In the genomic region with DNA sequence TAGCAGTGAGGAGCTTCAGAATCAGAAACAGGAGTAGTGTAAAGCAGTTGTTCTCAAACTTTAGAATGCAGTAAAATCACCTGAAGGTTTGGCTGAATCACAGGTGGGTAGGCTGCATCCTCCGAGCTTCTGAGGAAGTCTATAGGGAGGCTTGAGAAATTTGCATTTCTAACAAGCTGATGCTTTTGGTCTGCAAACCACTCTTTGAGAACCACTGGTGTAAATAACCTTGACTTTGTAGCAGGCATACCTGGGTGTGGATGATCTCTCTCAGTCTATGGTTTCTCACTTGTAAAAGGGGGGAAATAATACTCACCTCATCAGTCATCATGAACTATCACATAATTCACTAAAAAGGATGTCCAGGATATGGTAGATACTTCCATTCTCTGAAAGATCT, we compare ENCODE assay signal across 23 cellular contexts.
DNase-seq lines count a peak whose midpoint lies in the region; ATAC-seq and TF ChIP-seq lines count a peak whose summit lies in the region.
"Had no signal": no experiment of that assay in that cellular context is flagged by ENCODE, and none has a peak within 500 bp of the region (broad histone marks: within the 10 kb centered on the region; RNA-seq: fewer than 3 reads in every experiment).

No MANE protein-coding gene starts in this region.

- no peaks in the 10 kb centered on the region for H3K4me1 ChIP-seq in Peyer's patch
- H3K4me1 ChIP-seq: parathyroid adenoma, right lobe of liver, SJSA1 had no signal

- peak; percentile 4 for DNase-seq in GM10266 (ENCODE audit: extremely low spot score)
- DNase-seq in HuH-7 (ENCODE audit: low spot score), result no peak
- no peak for DNase-seq in Peyer's patch
- no peak for DNase-seq in effector CD4-positive, alpha-beta T cell
- no peak for DNase-seq in NCI-H446 treated with DMSO at 0.1 percent for 48 hours (lab: John Stamatoyannopoulos, UW)
- DNase-seq: activated CD4-positive, alpha-beta T cell treated with anti-CD3 and anti-CD28 coated beads, Interleukin-2, amount 50 U/mL, for 4 hours; activated naive CD4-positive, alpha-beta T cell; activated T-cell treated with anti-CD3 and anti-CD28 coated beads for 4 hours; cortex of kidney; DND-41; H9; NCI-H1105 treated with DMSO at 0.1 percent for 48 hours; NCI-H524; right lobe of liver; T-helper 2 cell had no signal

- H3K27ac ChIP-seq in Peyer's patch, result no peak overlapping the region
- H3K27ac ChIP-seq: BLaER1 treated with 17β-estradiol and CSF1 and Interleukin-3, amounts not matched to agents 10 nM and 100 nM; parathyroid adenoma; right lobe of liver; SJSA1; VCaP had no signal

- H3K27me3 ChIP-seq in Peyer's patch, result no peaks in the 10 kb centered on the region
- H3K27me3 ChIP-seq: BLaER1 treated with 17β-estradiol and CSF1 and Interleukin-3, amounts not matched to agents 10 nM and 100 nM; right lobe of liver; SJSA1 had no signal

- no peak overlapping the region for H3K4me3 ChIP-seq in Peyer's patch
- H3K4me3 ChIP-seq: BLaER1 treated with 17β-estradiol and CSF1 and Interleukin-3, amounts not matched to agents 10 nM and 100 nM; lung; right lobe of liver; SJSA1 had no signal

- no peaks in the 10 kb centered on the region for H3K9me3 ChIP-seq in Peyer's patch
- H3K9me3 ChIP-seq: right lobe of liver, SJSA1 had no signal

- H3K36me3 ChIP-seq in Peyer's patch, result no peaks in the 10 kb centered on the region
- H3K36me3 ChIP-seq: BLaER1 treated with 17β-estradiol and CSF1 and Interleukin-3, amounts not matched to agents 10 nM and 100 nM; right lobe of liver; SJSA1 had no signal

- ATAC-seq in GM18858 (IDR thresholded peaks at IDR 0.05; ENCODE audit: unreplicated experiment), result peak; percentile 51
- peak; percentile 54 for ATAC-seq in GM21723 (IDR thresholded peaks at IDR 0.05; ENCODE audit: unreplicated experiment)
- ATAC-seq in HG03432 (IDR thresholded peaks at IDR 0.05; ENCODE audit: unreplicated experiment), result peak; percentile 67
- ATAC-seq: right lobe of liver had no signal

- TF ChIP-seq CTCF in GM10266 (IDR thresholded peaks at IDR 0.05; ENCODE audit: control insufficient read depth, insufficient read depth, low read depth, missing control alignments), result no peak
- TF ChIP-seq CTCF in Peyer's patch (IDR thresholded peaks at IDR 0.05), result no peak

- TF ChIP-seq POLR2A in Peyer's patch (IDR thresholded peaks at IDR 0.05), result no peak
